Comparison of ENCODE assay signal across 26 cellular contexts in genomic region chr14:94115631-94116030, GRCh38. TPM values are rescaled to one million over a fixed set of nuclear protein-coding genes. Genes with fewer than 3 reads are reported as not detected.
DNase-seq lines count a peak whose midpoint lies in the region; ATAC-seq and TF ChIP-seq lines count a peak whose summit lies in the region.
"Had no signal": no experiment of that assay in that cellular context is flagged by ENCODE, and none has a peak within 500 bp of the region (broad histone marks: within the 10 kb centered on the region; RNA-seq: fewer than 3 reads in every experiment).

No MANE protein-coding gene starts in this region.

- H3K36me3 ChIP-seq in left ventricle myocardium inferior: no peaks in the 10 kb centered on the region
- no peaks in the 10 kb centered on the region for H3K36me3 ChIP-seq in naive thymus-derived CD4-positive, alpha-beta T cell (ENCODE audit: control insufficient read depth in 2 of 3, insufficient read depth in 3 of 3, low read length in 3 of 3)
- H3K36me3 ChIP-seq: ovary, thoracic aorta had no signal

- H3K9me3 Mint-ChIP-seq in naive thymus-derived CD4-positive, alpha-beta T cell: peaks cover 3 to 19% (median 12%) of the 10 kb centered on the region in 11 donors

- intact Hi-C loops in left ventricle myocardium inferior (cut with micrococcal nuclease): no loop called here
- intact Hi-C loops in left cardiac atrium (cut with DNase I): no loop called here
- intact Hi-C loops in right cardiac atrium (cut with DNase I): no loop called here
- intact Hi-C loops in sciatic nerve (cut with DNase I): no loop called here
- intact Hi-C loops in naive thymus-derived CD4-positive, alpha-beta T cell (cut with micrococcal nuclease): no loop called here

- H3K9me3 ChIP-seq in left ventricle myocardium inferior (replicated peaks) (peaks cover 17% of the 10 kb centered on the region), right cardiac atrium (ENCODE audit: control insufficient read depth, low read length) (peaks cover 2% of the 10 kb centered on the region)
- peaks cover 0 to 17% (median 5%) of the 10 kb centered on the region in 3 experiments for H3K9me3 ChIP-seq in naive thymus-derived CD4-positive, alpha-beta T cell (ENCODE audit: control insufficient read depth in 2 of 3, low read length in 3 of 3)
- H3K9me3 ChIP-seq: ovary, thoracic aorta had no signal

- H3K27me3 Mint-ChIP-seq in naive thymus-derived CD4-positive, alpha-beta T cell: peaks cover 10 to 38% (median 22%) of the 10 kb centered on the region in 5 donors

- peaks cover 42% of the 10 kb centered on the region for H3K4me1 ChIP-seq in left ventricle myocardium inferior
- peaks cover 11% of the 10 kb centered on the region for H3K4me1 ChIP-seq in right cardiac atrium (ENCODE audit: control insufficient read depth, insufficient read depth, low read length)
- H3K4me1 ChIP-seq in naive thymus-derived CD4-positive, alpha-beta T cell (ENCODE audit: control insufficient read depth in 2 of 2, insufficient read depth in 2 of 2, low read length in 2 of 2): no peaks in the 10 kb centered on the region
- no peaks in the 10 kb centered on the region for H3K4me1 ChIP-seq in foreskin keratinocyte

- DNase-seq in left ventricle myocardium inferior (no peak), left cardiac atrium (no peak), right cardiac atrium (peak in 1 of 3 donors; percentile 49), sciatic nerve (ENCODE audit: low spot score) (peak; percentile 54), KG1 (lab: John Stamatoyannopoulos, UW) (no peak), foreskin keratinocyte (no peak)
- DNase-seq in naive thymus-derived CD4-positive, alpha-beta T cell: no peak
- DNase-seq: activated B cell treated with CpG ODN at 0.5 μM for 24 hours; activated CD4-positive, alpha-beta T cell treated with anti-CD3 and anti-CD28 coated beads, Interleukin-2, amount 50 U/mL, for 4 hours; activated naive CD4-positive, alpha-beta T cell treated with anti-CD3 and anti-CD28 coated beads for 36 hours; activated T-cell treated with anti-CD3 and anti-CD28 coated beads, Interleukin-2, amount 50 U/mL, for 72 hours; CD8-positive, alpha-beta memory T cell; effector CD8-positive, alpha-beta T cell; NCI-H1105; NCI-H187; NCI-H510A; stimulated activated CD4-positive, alpha-beta T cell treated with anti-CD3 and anti-CD28 coated beads, Interleukin-2, amount 100 ng/mL, for 24 hours; stimulated activated naive CD8-positive, alpha-beta T cell treated with anti-CD3 and anti-CD28 coated beads, Interleukin-15, Interleukin-2, amounts not matched to agents 100 U/mL and 50 U/mL, for 24 hours had no signal

- peaks cover 0 to 7% (median 1%) of the 10 kb centered on the region in 5 donors for H3K36me3 Mint-ChIP-seq in naive thymus-derived CD4-positive, alpha-beta T cell
- H3K36me3 Mint-ChIP-seq: CD8-positive, alpha-beta memory T cell had no signal

- H3K4me3 ChIP-seq in left ventricle myocardium inferior (peak overlapping the region; percentile 69), right cardiac atrium (ENCODE audit: low read length) (no peak overlapping the region)
- H3K4me3 ChIP-seq in naive thymus-derived CD4-positive, alpha-beta T cell (ENCODE audit: low read length): no peak overlapping the region
- H3K4me3 ChIP-seq: K562, mucosa of descending colon, ovary, thoracic aorta had no signal

- no peak overlapping the region for H3K4me3 Mint-ChIP-seq in naive thymus-derived CD4-positive, alpha-beta T cell
- H3K4me3 Mint-ChIP-seq: activated B cell treated with CpG ODN at 0.5 μM for 24 hours; activated naive CD4-positive, alpha-beta T cell treated with anti-CD3 and anti-CD28 coated beads for 36 hours; activated T-cell treated with anti-CD3 and anti-CD28 coated beads, Interleukin-2, amount 50 U/mL, for 72 hours; CD8-positive, alpha-beta memory T cell; nephron had no signal

- CTCF ChIA-PET in naive thymus-derived CD4-positive, alpha-beta T cell (lab: Charles Lee): no interaction called here

- ATAC-seq in left cardiac atrium (no peak), right cardiac atrium (no peak), sciatic nerve (no peak), foreskin keratinocyte (no peak), HG02973 (IDR thresholded peaks at IDR 0.05; ENCODE audit: unreplicated experiment) (no peak)
- ATAC-seq in naive thymus-derived CD4-positive, alpha-beta T cell: no peak
- ATAC-seq: activated T-cell treated with anti-CD3 and anti-CD28 coated beads, Interleukin-2, amount 50 U/mL, for 72 hours; K562; stimulated activated naive CD8-positive, alpha-beta T cell treated with anti-CD3 and anti-CD28 coated beads, Interleukin-15, Interleukin-2, amounts not matched to agents 100 U/mL and 50 U/mL, for 24 hours had no signal

- POLR2A ChIA-PET in naive thymus-derived CD4-positive, alpha-beta T cell (lab: Charles Lee): no interaction called here

- H3K4me1 Mint-ChIP-seq in naive thymus-derived CD4-positive, alpha-beta T cell: peaks cover 0 to 40% (median 0%) of the 10 kb centered on the region in 7 donors
- H3K4me1 Mint-ChIP-seq: activated B cell treated with CpG ODN at 0.5 μM for 24 hours; CD8-positive, alpha-beta memory T cell had no signal

- TF ChIP-seq CTCF in left ventricle myocardium inferior (IDR thresholded peaks at IDR 0.05; ENCODE audit: borderline replicate concordance): no peak
- no peak for TF ChIP-seq CTCF in foreskin keratinocyte (conservative IDR thresholded peaks at IDR 0.05)

- 85% methylated on average over 15 of the region's 15 CpGs for WGBS in right cardiac atrium

- H3K27me3 ChIP-seq in left ventricle myocardium inferior (ENCODE audit: low read depth): no peaks in the 10 kb centered on the region
- no peaks in the 10 kb centered on the region for H3K27me3 ChIP-seq in right cardiac atrium (ENCODE audit: control insufficient read depth, insufficient read depth)
- no peaks in the 10 kb centered on the region for H3K27me3 ChIP-seq in naive thymus-derived CD4-positive, alpha-beta T cell (ENCODE audit: control insufficient read depth in 2 of 2, insufficient read depth in 2 of 2, low read length in 2 of 2)
- H3K27me3 ChIP-seq in foreskin keratinocyte: peaks cover 10% of the 10 kb centered on the region
- H3K27me3 ChIP-seq: ovary had no signal

- H3K27ac Mint-ChIP-seq in naive thymus-derived CD4-positive, alpha-beta T cell: no peak overlapping the region
- H3K27ac Mint-ChIP-seq: activated B cell treated with CpG ODN at 0.5 μM for 24 hours; activated naive CD4-positive, alpha-beta T cell treated with anti-CD3 and anti-CD28 coated beads for 36 hours; activated T-cell treated with anti-CD3 and anti-CD28 coated beads, Interleukin-2, amount 50 U/mL, for 72 hours; nephron had no signal

- H3K27ac ChIP-seq in left ventricle myocardium inferior (replicated peaks) (peak overlapping the region; percentile 89), right cardiac atrium (ENCODE audit: low read length) (peak overlapping the region; percentile 48), foreskin keratinocyte (no peak overlapping the region)
- no peak overlapping the region for H3K27ac ChIP-seq in naive thymus-derived CD4-positive, alpha-beta T cell (ENCODE audit: low read depth, low read length)
- H3K27ac ChIP-seq: ovary, thoracic aorta had no signal

RNA-seq across cellular contexts. Expression of gene IFI27, which starts 5.1 kb away (rescaled TPM):
- total RNA-seq in left ventricle myocardium inferior (130 TPM), left cardiac atrium (100 to 1,000 TPM; 138 to 441 TPM), right cardiac atrium (100 to 1,000 TPM in 2 of 4 donors, 10 to 100 TPM in 2; 70.0 to 289 (median 127) TPM), sciatic nerve (219 TPM), foreskin keratinocyte (315 and 774 TPM in 2 replicates)
- polyA plus RNA-seq in right cardiac atrium (298 TPM), foreskin keratinocyte (486 and 1,280 TPM in 2 replicates)
- total RNA-seq in naive thymus-derived CD4-positive, alpha-beta T cell: 100 to 1,000 TPM in 1 of 5 experiments, 1 to 10 TPM in 1, under 1 TPM in 1, not detected in 2; 1.00 to 221 (median 2.9) TPM
- under 1 TPM in 1 of 2 donors, not detected in 1; 0.74 TPM for polyA plus RNA-seq in naive thymus-derived CD4-positive, alpha-beta T cell
- total RNA-seq: SK-MEL-5 had no signal

RNA-seq across cellular contexts. Expression of gene IFI27L2, which starts 13.8 kb away (rescaled TPM):
- total RNA-seq in left ventricle myocardium inferior (56.6 TPM), left cardiac atrium (10 to 100 TPM; 58.7 to 63.3 TPM), right cardiac atrium (10 to 100 TPM; 63.3 to 88.4 (median 65.5) TPM), sciatic nerve (85.4 TPM), foreskin keratinocyte (101 and 145 TPM in 2 replicates)
- polyA plus RNA-seq in right cardiac atrium (104 TPM), foreskin keratinocyte (160 and 242 TPM in 2 replicates)
- 10 to 100 TPM; 17.2 to 65.8 (median 26.5) TPM for total RNA-seq in naive thymus-derived CD4-positive, alpha-beta T cell
- polyA plus RNA-seq in naive thymus-derived CD4-positive, alpha-beta T cell: 10 to 100 TPM; 34.0 to 47.6 TPM

RNA-seq across cellular contexts. Expression of gene IFI27L1, which starts 34.5 kb away (rescaled TPM):
- total RNA-seq in left ventricle myocardium inferior (8.9 TPM), left cardiac atrium (10 to 100 TPM; 10.5 to 13.8 TPM), right cardiac atrium (10 to 100 TPM; 12.7 to 23.1 (median 15.1) TPM), sciatic nerve (20.5 TPM), foreskin keratinocyte (23.6 and 25.3 TPM in 2 replicates)
- polyA plus RNA-seq in right cardiac atrium (37.9 TPM), foreskin keratinocyte (32.3 and 38.1 TPM in 2 replicates)
- total RNA-seq in naive thymus-derived CD4-positive, alpha-beta T cell: 10 to 100 TPM in 2 of 5 experiments, 1 to 10 TPM in 3; 6.3 to 31.8 (median 8.2) TPM
- 1 to 10 TPM; 7.6 to 8.5 TPM for polyA plus RNA-seq in naive thymus-derived CD4-positive, alpha-beta T cell

RNA-seq across cellular contexts. Expression of gene DDX24, which starts 34.6 kb away (rescaled TPM):
- total RNA-seq in left ventricle myocardium inferior (208 TPM), left cardiac atrium (100 to 1,000 TPM; 166 to 253 TPM), right cardiac atrium (100 to 1,000 TPM; 227 to 268 (median 261) TPM), sciatic nerve (181 TPM), foreskin keratinocyte (157 and 163 TPM in 2 replicates)
- polyA plus RNA-seq in right cardiac atrium (138 TPM), foreskin keratinocyte (96.2 and 107 TPM in 2 replicates)
- 100 to 1,000 TPM; 214 to 438 (median 333) TPM for total RNA-seq in naive thymus-derived CD4-positive, alpha-beta T cell
- 100 to 1,000 TPM; 190 to 306 TPM for polyA plus RNA-seq in naive thymus-derived CD4-positive, alpha-beta T cell

RNA-seq across cellular contexts. Expression of gene PPP4R4, which starts 58.5 kb away (rescaled TPM):
- not detected for total RNA-seq in left ventricle myocardium inferior
- under 1 TPM; 0.18 to 0.29 TPM for total RNA-seq in left cardiac atrium
- under 1 TPM; 0.41 to 0.74 (median 0.48) TPM for total RNA-seq in right cardiac atrium
- 0.27 TPM for polyA plus RNA-seq in right cardiac atrium
- 1.0 TPM for total RNA-seq in sciatic nerve
- total RNA-seq in naive thymus-derived CD4-positive, alpha-beta T cell: 1 to 10 TPM in 4 of 5 experiments, under 1 TPM in 1; 0.44 to 2.4 (median 1.7) TPM
- under 1 TPM; 0.06 to 0.19 TPM for polyA plus RNA-seq in naive thymus-derived CD4-positive, alpha-beta T cell
- total RNA-seq in foreskin keratinocyte: 4.4 and 6.7 TPM in 2 replicates
- 1.4 and 1.9 TPM in 2 replicates for polyA plus RNA-seq in foreskin keratinocyte
- total RNA-seq: activated B cell treated with CpG ODN at 0.5 μM for 24 hours, lung microvascular endothelial cell had no signal

Comparison
In these comparisons a context has a peak if more than half of its experiments do, and no peak if none do; other contexts are left out.
1. H3K27ac ChIP-seq: peak in left ventricle myocardium inferior (single experiment) and right cardiac atrium (single experiment); none in naive thymus-derived CD4-positive, alpha-beta T cell (single experiment) and foreskin keratinocyte (single experiment).